Comparison of ENCODE assay signal across 10 cellular contexts in the genomic region with DNA sequence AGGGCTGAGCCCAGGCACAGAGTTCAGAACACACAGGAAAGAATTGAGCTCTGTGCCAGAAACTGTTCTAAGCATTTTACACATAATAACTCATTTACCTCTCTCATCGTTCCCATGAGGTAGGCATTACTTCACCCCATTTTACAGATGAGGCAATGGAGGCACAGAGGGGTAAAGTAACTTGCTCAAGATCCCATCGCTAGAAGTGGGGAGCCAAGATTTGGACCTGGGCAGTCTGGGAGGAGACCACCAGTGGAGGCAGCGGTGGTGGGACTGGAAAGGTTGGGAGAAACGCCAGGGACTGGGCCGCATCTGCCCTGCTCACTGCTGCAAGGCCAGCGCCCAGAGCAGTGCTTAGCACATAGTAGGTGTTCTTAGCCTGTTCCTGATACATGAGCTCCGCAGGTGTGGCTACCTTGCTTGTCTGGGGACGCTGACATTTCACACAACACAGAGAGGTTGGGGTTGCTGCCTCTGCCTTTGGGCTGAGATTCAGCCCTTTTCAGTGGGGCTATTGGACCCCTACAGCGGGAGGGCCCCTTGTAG. TPM values are rescaled to one million over a fixed set of nuclear protein-coding genes. Genes with fewer than 3 reads are reported as not detected.
DNase-seq lines count a peak whose midpoint lies in the region; ATAC-seq, FAIRE-seq and TF ChIP-seq lines count a peak whose summit lies in the region.
"Had no signal": no experiment of that assay in that cellular context is flagged by ENCODE, and none has a peak within 500 bp of the region (broad histone marks: within the 10 kb centered on the region; RNA-seq: fewer than 3 reads in every experiment).

No MANE protein-coding gene starts in this region.

- DNase-seq in activated effector memory CD4-positive, alpha-beta T cell treated with anti-CD3 and anti-CD28 coated beads, Interleukin-2, amount 50 U/mL, for 16 hours: peak; percentile 53
- DNase-seq in activated effector memory CD4-positive, alpha-beta T cell treated with Interleukin-2 at 50 U/mL for 16 hours: no peak
- DNase-seq in activated T-helper 1 cell treated with anti-CD3 and anti-CD28 coated beads, Interleukin-12 subunit alpha, Interleukin-12 subunit beta, Interleukin-2, Interleukin-4 antibody, amounts not matched to agents 30 ng/mL and 10 ng/mL and 1 ng/mL, durations not matched to agents 14 hours and 24 hours and 36 hours (ENCODE audit: low spot score): no peak
- DNase-seq in HepG2 (ENCODE audit: low spot score) (no peak), thyroid gland (no peak), NCI-H146 (lab: John Stamatoyannopoulos, UW) (no peak), NCI-H510A treated with DMSO at 0.1 percent for 48 hours (lab: John Stamatoyannopoulos, UW) (no peak)
- DNase-seq: NCI-H2029 had no signal

- H3K9me3 ChIP-seq in HepG2 (ENCODE audit: low read length) (no peaks in the 10 kb centered on the region), thyroid gland (no peaks in the 10 kb centered on the region)

- peak overlapping the region; percentile 77 for H3K27ac Mint-ChIP-seq in activated T-helper 1 cell treated with anti-CD3 and anti-CD28 coated beads, Interleukin-12 subunit alpha, Interleukin-12 subunit beta, Interleukin-2, Interleukin-4 antibody, amounts not matched to agents 30 ng/mL and 10 ng/mL and 1 ng/mL, durations not matched to agents 14 hours and 24 hours and 36 hours

- TF ChIP-seq EP300 in HepG2 (IDR thresholded peaks at IDR 0.05; ENCODE audit: low read depth in 2 of 2, low read length in 2 of 2) (no peak), HepG2 (CRISPR knock-in tag; IDR thresholded peaks at IDR 0.05; ENCODE audit: borderline replicate concordance) (no peak)

- TF ChIP-seq POLR2A in HepG2 (IDR thresholded peaks at IDR 0.05; ENCODE audit: insufficient read depth in 1 of 2, low read depth in 2 of 2, low read length in 2 of 2) (no peak), thyroid gland (IDR thresholded peaks at IDR 0.05) (no peak)

- H3K79me2 ChIP-seq in HepG2 (ENCODE audit: insufficient read depth, low read length): no peaks in the 10 kb centered on the region

- no peaks in the 10 kb centered on the region for H3K9me3 Mint-ChIP-seq in activated T-helper 1 cell treated with anti-CD3 and anti-CD28 coated beads, Interleukin-12 subunit alpha, Interleukin-12 subunit beta, Interleukin-2, Interleukin-4 antibody, amounts not matched to agents 30 ng/mL and 10 ng/mL and 1 ng/mL, durations not matched to agents 14 hours and 24 hours and 36 hours

- H3K36me3 ChIP-seq in HepG2 (replicated peaks in 1 of 2; ENCODE audit: control insufficient read depth in 1 of 2, insufficient read depth in 2 of 2, low read length in 2 of 2) (no peaks in the 10 kb centered on the region), thyroid gland (no peaks in the 10 kb centered on the region)

- no peak for FAIRE-seq in HepG2 (lab: Jason Lieb, UNC)

- H3K27me3 ChIP-seq in HepG2 (ENCODE audit: control insufficient read depth in 1 of 2, insufficient read depth in 2 of 2, low read length in 2 of 2) (no peaks in the 10 kb centered on the region), thyroid gland (no peaks in the 10 kb centered on the region)

- ATAC-seq in HepG2 (no peak), HG02571 (IDR thresholded peaks at IDR 0.05; ENCODE audit: unreplicated experiment) (no peak)

- POLR2A ChIA-PET in HepG2 (lab: Yijun Ruan, JAX): interaction anchor here (1.1 to 1.4 kb wide), 3 partner anchors 15 to 244 kb away, joined by 3 read pairs; partner anchors contain the start of gene GNAI3

- TF ChIP-seq CTCF in HepG2 (CRISPR knock-in tag; IDR thresholded peaks at IDR 0.05) (no peak), thyroid gland (IDR thresholded peaks at IDR 0.05) (no peak)

- H2AFZ ChIP-seq in HepG2 (ENCODE audit: low read length): no peak overlapping the region

- in situ Hi-C loops in HepG2 (cut with HindIII; ENCODE audit: extremely low pct_ligation_motif_present, low pct_unique_long_range_greater_than_20kb): no loop called here

- H3K4me3 Mint-ChIP-seq in activated T-helper 1 cell treated with anti-CD3 and anti-CD28 coated beads, Interleukin-12 subunit alpha, Interleukin-12 subunit beta, Interleukin-2, Interleukin-4 antibody, amounts not matched to agents 30 ng/mL and 10 ng/mL and 1 ng/mL, durations not matched to agents 14 hours and 24 hours and 36 hours: no peak overlapping the region

- H3K4me1 ChIP-seq in HepG2 (ENCODE audit: insufficient read depth, low read length) (peaks cover 78% of the 10 kb centered on the region), thyroid gland (peaks cover 25 to 50% of the 10 kb centered on the region in 2 donors)

- peak overlapping the region; percentile 60 for H3K27ac ChIP-seq in HepG2 (ENCODE audit: extremely low read length, insufficient read depth, low read length)
- peak overlapping the region in 2 of 3 donors; percentile 48 to 76 for H3K27ac ChIP-seq in thyroid gland

- peaks cover 1% of the 10 kb centered on the region for H3K36me3 Mint-ChIP-seq in activated T-helper 1 cell treated with anti-CD3 and anti-CD28 coated beads, Interleukin-12 subunit alpha, Interleukin-12 subunit beta, Interleukin-2, Interleukin-4 antibody, amounts not matched to agents 30 ng/mL and 10 ng/mL and 1 ng/mL, durations not matched to agents 14 hours and 24 hours and 36 hours (ENCODE audit: low read depth)

- no peak for TF ChIP-seq RAD21 in HepG2 (CRISPR knock-in tag; IDR thresholded peaks at IDR 0.05)

- peak overlapping the region; percentile 69 for H3K4me2 ChIP-seq in HepG2 (ENCODE audit: low read depth, low read length)

- H3K4me3 ChIP-seq in HepG2 (replicated peaks in 1 of 3; ENCODE audit: insufficient read depth in 1 of 3, low read depth in 2 of 3, low read length in 3 of 3) (peak overlapping the region in 1 of 3 experiments; percentile 54; a peak in 3 of 6 replicates), thyroid gland (replicated peaks in 1 of 3) (no peak overlapping the region)
- H3K4me3 ChIP-seq: lung had no signal

- H3K4me1 Mint-ChIP-seq in activated T-helper 1 cell treated with anti-CD3 and anti-CD28 coated beads, Interleukin-12 subunit alpha, Interleukin-12 subunit beta, Interleukin-2, Interleukin-4 antibody, amounts not matched to agents 30 ng/mL and 10 ng/mL and 1 ng/mL, durations not matched to agents 14 hours and 24 hours and 36 hours (ENCODE audit: low read depth): peaks cover 64% of the 10 kb centered on the region

- H4K20me1 ChIP-seq in HepG2 (ENCODE audit: insufficient read depth, low read length): no peaks in the 10 kb centered on the region

- CTCF ChIA-PET in HepG2 (lab: Yijun Ruan, JAX; ENCODE audit: low intra/inter-chr PET ratio, low total read pairs): interaction anchor here (1.2 kb wide), 1 partner anchor 193 kb away, joined by 4 read pairs; the partner anchor contains the start of gene AHCYL1

- intact Hi-C loops in activated T-helper 1 cell treated with anti-CD3 and anti-CD28 coated beads, Interleukin-12 subunit alpha, Interleukin-12 subunit beta, Interleukin-2, Interleukin-4 antibody, amounts not matched to agents 30 ng/mL and 10 ng/mL and 1 ng/mL, durations not matched to agents 14 hours and 24 hours and 36 hours (cut with micrococcal nuclease): loop anchor here (1.0 kb wide), 1 partner anchor 115 kb away; no protein-coding TSS in a partner anchor
- intact Hi-C loops in HepG2 (cut with micrococcal nuclease; ENCODE audit: unreplicated experiment): loop anchor here (5.0 kb wide), 2 partner anchors 121 to 191 kb away; partner anchors contain the start of genes AHCYL1 and CSF1
- intact Hi-C loops in thyroid gland (cut with DNase I): no loop called here

- H3K27me3 Mint-ChIP-seq in activated T-helper 1 cell treated with anti-CD3 and anti-CD28 coated beads, Interleukin-12 subunit alpha, Interleukin-12 subunit beta, Interleukin-2, Interleukin-4 antibody, amounts not matched to agents 30 ng/mL and 10 ng/mL and 1 ng/mL, durations not matched to agents 14 hours and 24 hours and 36 hours (ENCODE audit: insufficient read depth): no peaks in the 10 kb centered on the region

- 67% methylated on average over 6 of the region's 9 CpGs for WGBS in HepG2 (ENCODE audit: low lambda C conversion rate)
- 78 to 84% methylated on average over 7 to 9 of the region's 9 CpGs for WGBS in thyroid gland, 2 donors

- no TSS peak for BruUV-seq in HepG2 (replicated peaks; lab: Mats Ljungman, UMichigan)

- peak overlapping the region; percentile 39; the same call in 1 of the 2 replicates for H3K9ac ChIP-seq in HepG2 (ENCODE audit: insufficient read depth, low read depth, low read length)

RNA-seq across cellular contexts. Expression of gene EPS8L3, which starts 27.8 kb away (rescaled TPM):
- not detected in 2 replicates for total RNA-seq in activated T-helper 1 cell treated with anti-CD3 and anti-CD28 coated beads, Interleukin-12 subunit alpha, Interleukin-12 subunit beta, Interleukin-2, Interleukin-4 antibody, amounts not matched to agents 30 ng/mL and 10 ng/mL and 1 ng/mL, durations not matched to agents 14 hours and 24 hours and 36 hours
- total RNA-seq in HepG2 (2016; rRNA removed; fragmentation: Illumina TruSeq; extraction: Trizol) (7.6 and 18.2 TPM in 2 replicates), thyroid gland (not detected)
- 3.1 and 3.5 TPM in 2 replicates for total RNA-seq in HepG2 (2016; cell fraction: cytosol; rRNA removed; fragmentation: Illumina TruSeq; extraction: Trizol; ENCODE audit: low read depth)
- total RNA-seq in HepG2 (2016; cell fraction: insoluble cytoplasmic fraction; rRNA removed; fragmentation: Illumina TruSeq; extraction: Trizol): 6.3 and 18.1 TPM in 2 replicates
- 4.6 and 5.1 TPM in 2 replicates for total RNA-seq in HepG2 (2016; cell fraction: membrane; rRNA removed; fragmentation: Illumina TruSeq; extraction: Trizol)
- total RNA-seq in HepG2 (2016; cell fraction: nucleus; rRNA removed; fragmentation: Illumina TruSeq; extraction: Trizol): 21.5 and 27.6 TPM in 2 replicates
- 106 and 127 TPM in 2 replicates for polyA plus RNA-seq in HepG2 (2011; rRNA removed)
- 24.6 and 30.4 TPM in 2 replicates for polyA plus RNA-seq in HepG2 (2011; cell fraction: cytosol; rRNA removed)
- polyA plus RNA-seq in HepG2 (2011; cell fraction: nucleus; rRNA removed): 854 and 1,047 TPM in 2 replicates
- 79.1 and 95.8 TPM in 2 replicates for polyA plus RNA-seq in HepG2 (2012)
- polyA plus RNA-seq in HepG2 (2016; cell fraction: cytosol; fragmentation: Illumina TruSeq; extraction: Trizol; ENCODE audit: low read depth): 3.0 and 3.7 TPM in 2 replicates
- 11.9 and 13.8 TPM in 2 replicates for polyA plus RNA-seq in HepG2 (2016; cell fraction: insoluble cytoplasmic fraction; fragmentation: Illumina TruSeq; extraction: Trizol; ENCODE audit: low read depth)
- 4.6 and 5.0 TPM in 2 replicates for polyA plus RNA-seq in HepG2 (2016; cell fraction: membrane; fragmentation: Illumina TruSeq; extraction: Trizol; ENCODE audit: low read depth)
- 139 and 140 TPM in 2 replicates for polyA plus RNA-seq in HepG2 (2016; cell fraction: nucleus; fragmentation: Illumina TruSeq; extraction: Trizol; ENCODE audit: insufficient read depth, low read depth)
- 2.2 and 43.5 TPM in 2 replicates for polyA minus RNA-seq in HepG2 (2011; rRNA and poly(A)+ RNA removed; ENCODE audit: low replicate concordance)
- polyA minus RNA-seq in HepG2 (2011; cell fraction: cytosol; rRNA and poly(A)+ RNA removed): 15.7 and 17.0 TPM in 2 replicates
- polyA minus RNA-seq in HepG2 (2011; cell fraction: nucleus; rRNA and poly(A)+ RNA removed): 107 and 127 TPM in 2 replicates

RNA-seq across cellular contexts. Expression of gene GSTM3, which starts 50.7 kb away (rescaled TPM):
- total RNA-seq in activated T-helper 1 cell treated with anti-CD3 and anti-CD28 coated beads, Interleukin-12 subunit alpha, Interleukin-12 subunit beta, Interleukin-2, Interleukin-4 antibody, amounts not matched to agents 30 ng/mL and 10 ng/mL and 1 ng/mL, durations not matched to agents 14 hours and 24 hours and 36 hours: 10.1 and 11.0 TPM in 2 replicates
- total RNA-seq in HepG2 (2016; rRNA removed; fragmentation: Illumina TruSeq; extraction: Trizol): 127 and 150 TPM in 2 replicates
- 35.2 and 40.3 TPM in 2 replicates for total RNA-seq in HepG2 (2016; cell fraction: cytosol; rRNA removed; fragmentation: Illumina TruSeq; extraction: Trizol; ENCODE audit: low read depth)
- 127 and 162 TPM in 2 replicates for total RNA-seq in HepG2 (2016; cell fraction: insoluble cytoplasmic fraction; rRNA removed; fragmentation: Illumina TruSeq; extraction: Trizol)
- 35.2 and 39.0 TPM in 2 replicates for total RNA-seq in HepG2 (2016; cell fraction: membrane; rRNA removed; fragmentation: Illumina TruSeq; extraction: Trizol)
- total RNA-seq in HepG2 (2016; cell fraction: nucleus; rRNA removed; fragmentation: Illumina TruSeq; extraction: Trizol): 49.3 and 64.9 TPM in 2 replicates
- 124 and 142 TPM in 2 replicates for polyA plus RNA-seq in HepG2 (2011; rRNA removed)
- 105 and 126 TPM in 2 replicates for polyA plus RNA-seq in HepG2 (2011; cell fraction: cytosol; rRNA removed)
- 39.2 and 41.5 TPM in 2 replicates for polyA plus RNA-seq in HepG2 (2011; cell fraction: nucleus; rRNA removed)
- polyA plus RNA-seq in HepG2 (2012): 102 and 104 TPM in 2 replicates
- polyA plus RNA-seq in HepG2 (2016; cell fraction: cytosol; fragmentation: Illumina TruSeq; extraction: Trizol; ENCODE audit: low read depth): 37.0 and 38.1 TPM in 2 replicates
- polyA plus RNA-seq in HepG2 (2016; cell fraction: insoluble cytoplasmic fraction; fragmentation: Illumina TruSeq; extraction: Trizol; ENCODE audit: low read depth): 128 and 138 TPM in 2 replicates
- polyA plus RNA-seq in HepG2 (2016; cell fraction: membrane; fragmentation: Illumina TruSeq; extraction: Trizol; ENCODE audit: low read depth): 28.9 and 29.1 TPM in 2 replicates
- polyA plus RNA-seq in HepG2 (2016; cell fraction: nucleus; fragmentation: Illumina TruSeq; extraction: Trizol; ENCODE audit: insufficient read depth, low read depth): 66.5 and 79.1 TPM in 2 replicates
- 34.6 and 95.6 TPM in 2 replicates for polyA minus RNA-seq in HepG2 (2011; rRNA and poly(A)+ RNA removed; ENCODE audit: low replicate concordance)
- polyA minus RNA-seq in HepG2 (2011; cell fraction: cytosol; rRNA and poly(A)+ RNA removed): 31.6 and 39.1 TPM in 2 replicates
- 15.7 and 24.2 TPM in 2 replicates for polyA minus RNA-seq in HepG2 (2011; cell fraction: nucleus; rRNA and poly(A)+ RNA removed)
- 100 to 1,000 TPM in 3 of 4 donors, 10 to 100 TPM in 1; 61.1 to 162 (median 132) TPM for total RNA-seq in thyroid gland
